30 cellular contexts compared by ENCODE assay signal in the genomic region with DNA sequence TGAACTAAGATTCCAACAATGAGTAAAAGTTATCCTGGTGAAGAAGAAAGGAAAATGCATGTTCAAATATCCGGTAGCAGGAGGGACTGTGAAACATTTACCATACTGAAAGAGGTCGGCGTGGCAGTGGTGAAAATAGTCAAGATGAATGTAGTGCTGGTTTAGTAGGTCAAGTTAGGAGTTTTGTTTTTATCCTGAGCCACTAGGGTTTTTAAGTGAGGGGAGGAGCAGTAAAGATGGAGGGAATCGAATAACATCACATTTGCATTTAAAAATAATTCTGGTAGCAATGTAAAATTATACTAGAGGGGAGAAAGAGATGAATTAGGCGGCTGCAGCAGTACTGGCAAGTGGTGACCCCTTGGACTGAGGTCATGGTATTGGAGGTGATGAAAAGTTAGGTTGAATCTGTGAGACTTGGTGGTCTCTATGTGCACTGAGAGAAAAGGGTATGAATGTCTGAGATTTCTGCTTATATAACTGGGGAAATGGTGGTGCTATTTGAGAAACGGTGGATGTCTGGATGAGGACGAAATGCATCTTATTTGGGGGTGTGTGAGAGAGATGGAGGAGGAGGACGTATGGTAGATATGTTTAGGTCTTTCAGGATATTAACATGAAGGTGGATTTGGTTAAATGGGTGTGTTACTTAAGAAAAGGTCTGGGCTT. TPM values are rescaled to one million over a fixed set of nuclear protein-coding genes. Genes with fewer than 3 reads are reported as not detected.
DNase-seq lines count a peak whose midpoint lies in the region; ATAC-seq, FAIRE-seq and TF ChIP-seq lines count a peak whose summit lies in the region.
"Had no signal": no experiment of that assay in that cellular context is flagged by ENCODE, and none has a peak within 500 bp of the region (broad histone marks: within the 10 kb centered on the region; RNA-seq: fewer than 3 reads in every experiment).

No MANE protein-coding gene starts in this region.

- WGBS in A549 (ENCODE audit: missing lambda C conversion rate), result 82% methylated on average over 8 of the region's 8 CpGs
- WGBS in hepatocyte (ENCODE audit: low lambda C conversion rate, missing lambda C conversion rate), result 87% methylated on average over 8 of the region's 8 CpGs

- H3K79me2 ChIP-seq in DOHH2 (ENCODE audit: control insufficient read depth, low read length), result peaks cover 100% of the 10 kb centered on the region
- peaks cover 100% of the 10 kb centered on the region for H3K79me2 ChIP-seq in OCI-LY7 (ENCODE audit: insufficient read depth, low read depth, low read length)
- H3K79me2 ChIP-seq in hepatocyte, result peaks cover 100% of the 10 kb centered on the region

- no peak for TF ChIP-seq RAD21 in A549 (conservative IDR thresholded peaks at IDR 0.05 in 1 of 2, IDR thresholded peaks at IDR 0.05 in 1 of 2)

- no peak for TF ChIP-seq POLR2A in A549 (IDR thresholded peaks at IDR 0.05; ENCODE audit: low read length)

- H3K4me1 ChIP-seq in A549 (peaks cover 71% of the 10 kb centered on the region), DOHH2 (ENCODE audit: control insufficient read depth, low read length) (peaks cover 86% of the 10 kb centered on the region), OCI-LY7 (ENCODE audit: insufficient read depth, low read length, poor library complexity, severe bottlenecking) (peaks cover 81% of the 10 kb centered on the region), hepatocyte (ENCODE audit: insufficient read depth) (peaks cover 42% of the 10 kb centered on the region)

- no peak overlapping the region for H3K4me3 ChIP-seq in A549
- no peak overlapping the region; the same call in 1 of the 2 replicates for H3K4me3 ChIP-seq in DOHH2 (ENCODE audit: low read length)
- H3K4me3 ChIP-seq in OCI-LY7 (ENCODE audit: low read depth, low read length, poor library complexity, severe bottlenecking), result no peak overlapping the region
- no peak overlapping the region for H3K4me3 ChIP-seq in hepatocyte
- H3K4me3 ChIP-seq in H7 (ENCODE audit: insufficient read depth, low read depth, low read length), result no peak overlapping the region
- H3K4me3 ChIP-seq: body of pancreas, dorsolateral prefrontal cortex, left ventricle myocardium inferior, thyroid gland had no signal

- intact Hi-C loops in OCI-LY7 (cut with micrococcal nuclease; ENCODE audit: unreplicated experiment), result no loop called here

- H3K27ac ChIP-seq in A549, result no peak overlapping the region
- no peak overlapping the region for H3K27ac ChIP-seq in DOHH2 (ENCODE audit: low read depth, low read length)
- H3K27ac ChIP-seq in OCI-LY7 (ENCODE audit: low read depth, low read length, poor library complexity, severe bottlenecking), result no peak overlapping the region
- H3K27ac ChIP-seq in hepatocyte, result no peak overlapping the region
- H3K27ac ChIP-seq: stomach, thyroid gland had no signal

- CTCF ChIA-PET in A549 (lab: Yijun Ruan, JAX) (no interaction called here), OCI-LY7 (lab: Charles Lee; ENCODE audit: unreplicated experiment) (no interaction called here)

- no peaks in the 10 kb centered on the region for H3K9me2 ChIP-seq in DOHH2 (replicated peaks; ENCODE audit: control insufficient read depth, low read length)
- no peaks in the 10 kb centered on the region for H3K9me2 ChIP-seq in OCI-LY7 (ENCODE audit: insufficient read depth, low read length)
- H3K9me2 ChIP-seq in hepatocyte (replicated peaks; ENCODE audit: insufficient read depth), result no peaks in the 10 kb centered on the region

- H3F3A ChIP-seq in DOHH2 (ENCODE audit: control insufficient read depth, insufficient read depth), result no peaks in the 10 kb centered on the region

- BruUV-seq in OCI-LY7 (replicated peaks; lab: Mats Ljungman, UMichigan), result no TSS peak

- H2AFZ ChIP-seq in OCI-LY7 (ENCODE audit: low read length) (no peak overlapping the region), hepatocyte (no peak overlapping the region)

- H3K4me2 ChIP-seq in A549 (peak overlapping the region; percentile 82), DOHH2 (ENCODE audit: low read length) (peak overlapping the region; percentile 40), OCI-LY7 (ENCODE audit: low read length) (peak overlapping the region; percentile 36), hepatocyte (peak overlapping the region; percentile 82)

- H4K20me1 ChIP-seq in DOHH2 (ENCODE audit: control insufficient read depth, insufficient read depth, low read depth, low read length), result peaks cover 81% of the 10 kb centered on the region
- H4K20me1 ChIP-seq in OCI-LY7 (ENCODE audit: insufficient read depth, low read length), result peaks cover 85% of the 10 kb centered on the region
- peaks cover 100% of the 10 kb centered on the region for H4K20me1 ChIP-seq in hepatocyte (ENCODE audit: insufficient read depth, poor library complexity, severe bottlenecking)

- H3K27me3 ChIP-seq in DOHH2 (ENCODE audit: control insufficient read depth, low read length) (no peaks in the 10 kb centered on the region), hepatocyte (no peaks in the 10 kb centered on the region), H7 (ENCODE audit: control insufficient read depth, insufficient read depth, low read length) (no peaks in the 10 kb centered on the region)
- H3K27me3 ChIP-seq: body of pancreas, dorsolateral prefrontal cortex, stomach, thyroid gland had no signal

- POLR2A ChIA-PET in A549 (lab: Yijun Ruan, JAX), result no interaction called here
- POLR2A ChIA-PET in OCI-LY7 (lab: Charles Lee), result no interaction called here

- no peak for FAIRE-seq in A549 (lab: Jason Lieb, UNC)
- FAIRE-seq: D721Med, islet of Langerhans had no signal

- TF ChIP-seq EP300 in A549 (IDR thresholded peaks at IDR 0.05), result no peak

- ATAC-seq in A549, result no peak
- ATAC-seq: body of pancreas, PC-3 had no signal

- TF ChIP-seq CTCF in A549 (IDR thresholded peaks at IDR 0.05) (no peak), DOHH2 (IDR thresholded peaks at IDR 0.05; ENCODE audit: low read depth, low read length, poor library complexity, severe bottlenecking) (no peak), OCI-LY7 (conservative IDR thresholded peaks at IDR 0.05; ENCODE audit: low read length) (no peak), hepatocyte (IDR thresholded peaks at IDR 0.05; ENCODE audit: poor library complexity) (no peak)

- no peak for DNase-seq in A549 (ENCODE audit: low read depth in 1 of 2, low spot score in 1 of 2)
- no peak for DNase-seq in OCI-LY7 (ENCODE audit: low spot score)
- DNase-seq in hepatocyte (ENCODE audit: low spot score), result no peak
- no peak for DNase-seq in NCI-H82 (lab: John Stamatoyannopoulos, UW)
- DNase-seq in H7, result no peak
- DNase-seq in NCI-H128 (lab: John Stamatoyannopoulos, UW; ENCODE audit: unreplicated experiment), result no peak
- DNase-seq: activated CD4-positive, alpha-beta T cell treated with anti-CD3 and anti-CD28 coated beads for 4 hours; activated CD8-positive, alpha-beta memory T cell treated with anti-CD3 and anti-CD28 coated beads, Interleukin-2, amount 10 ng/mL, durations not matched to agents 7 days and 5 days; activated naive CD4-positive, alpha-beta T cell; activated T-cell treated with anti-CD3 and anti-CD28 coated beads, Interleukin-2, amount 50 U/mL, for 48 hours; body of pancreas; dorsolateral prefrontal cortex; EL; left ventricle myocardium inferior; NCI-H1417 treated with DMSO at 0.1 percent for 48 hours; NCI-H2107; NCI-H446; PC-3; Right ventricle myocardium superior; stimulated activated CD4-positive, alpha-beta T cell treated with anti-CD3 and anti-CD28 coated beads, Interleukin-1b, Interleukin-23, amount 100 ng/mL, for 48 hours; stimulated activated CD8-positive, alpha-beta memory T cell treated with anti-CD3 and anti-CD28 coated beads, Interleukin-4, amount 100 ng/mL, for 48 hours; stomach; thyroid gland had no signal

- no peaks in the 10 kb centered on the region for H3K9me3 ChIP-seq in A549
- no peaks in the 10 kb centered on the region for H3K9me3 ChIP-seq in DOHH2 (ENCODE audit: control insufficient read depth, insufficient read depth, low read length)
- no peaks in the 10 kb centered on the region; the same call in 1 of the 2 replicates for H3K9me3 ChIP-seq in OCI-LY7 (ENCODE audit: low read length)
- no peaks in the 10 kb centered on the region for H3K9me3 ChIP-seq in hepatocyte (ENCODE audit: low read depth)
- H3K9me3 ChIP-seq: body of pancreas, left ventricle myocardium inferior, stomach, thyroid gland had no signal

- peaks cover 20% of the 10 kb centered on the region for H3K36me3 ChIP-seq in DOHH2 (ENCODE audit: control insufficient read depth, low read length)
- H3K36me3 ChIP-seq in OCI-LY7 (ENCODE audit: insufficient read depth, low read length), result peaks cover 3% of the 10 kb centered on the region
- H3K36me3 ChIP-seq in hepatocyte (replicated peaks; ENCODE audit: insufficient read depth, low read depth), result no peaks in the 10 kb centered on the region
- H3K36me3 ChIP-seq in H7 (replicated peaks; ENCODE audit: control insufficient read depth, insufficient read depth, low read length), result no peaks in the 10 kb centered on the region
- H3K36me3 ChIP-seq: left ventricle myocardium inferior, stomach, thyroid gland had no signal

TF ChIP-seq in A549, 52 proteins besides CTCF, POLR2A, EP300 and RAD21 (continues in another document):
- no peak for TF ChIP-seq RNF2 (IDR thresholded peaks at IDR 0.05; ENCODE audit: borderline replicate concordance, low read depth)
- TF ChIP-seq ZC3H11A (IDR thresholded peaks at IDR 0.05), result no peak
- TF ChIP-seq ZFP36 (IDR thresholded peaks at IDR 0.05; ENCODE audit: borderline replicate concordance, partially characterized antibody), result no peak

RNA-seq across cellular contexts. Expression of gene VAPA, which starts 5.9 kb away (rescaled TPM):
- 356 and 391 TPM in 2 replicates for polyA plus RNA-seq in A549 (2011; rRNA removed)
- polyA plus RNA-seq in A549 (2012; cell fraction: cytosol; rRNA removed), result 99.8 and 102 TPM in 2 replicates
- polyA plus RNA-seq in A549 (2012; cell fraction: nucleus; rRNA removed), result 37.3 and 47.0 TPM in 2 replicates
- polyA plus RNA-seq in A549 (2017; fragmentation: RNase III; extraction: RNeasy Plus Mini Kit Qiagen cat#74134 plus additional on column Dnase treatment), result 158 to 166 TPM (median 161 TPM) in 3 replicates
- 72.5 and 89.1 TPM in 2 replicates for polyA minus RNA-seq in A549 (2011; rRNA and poly(A)+ RNA removed)
- 176 and 184 TPM in 2 replicates for total RNA-seq in OCI-LY7 (2014; rRNA removed; shearing (Covaris generic))
- 139 and 151 TPM in 2 replicates for total RNA-seq in OCI-LY7 (2022)
- total RNA-seq in hepatocyte, result 267 and 324 TPM in 2 replicates
- 288 and 290 TPM in 2 replicates for polyA plus RNA-seq in hepatocyte
- 121 and 194 TPM in 2 replicates for total RNA-seq in H7 (2014; rRNA removed; shearing (Covaris generic))

RNA-seq across cellular contexts. Expression of gene TXNDC2, which starts 33.9 kb away (rescaled TPM):
- 0.16 TPM in 1 of 2 replicates, not detected in the other for polyA plus RNA-seq in A549 (2011; rRNA removed)
- 0.05 and 0.09 TPM in 2 replicates for polyA plus RNA-seq in A549 (2012; cell fraction: cytosol; rRNA removed)
- 0.12 TPM in 1 of 2 replicates, not detected in the other for polyA plus RNA-seq in A549 (2012; cell fraction: nucleus; rRNA removed)
- polyA plus RNA-seq in A549 (2017; fragmentation: RNase III; extraction: RNeasy Plus Mini Kit Qiagen cat#74134 plus additional on column Dnase treatment), result 0.06 to 0.12 TPM in 2 of 3 replicates, not detected in the other
- polyA minus RNA-seq in A549 (2011; rRNA and poly(A)+ RNA removed), result 0.37 TPM in 1 of 2 replicates, not detected in the other
- not detected in 2 replicates for total RNA-seq in OCI-LY7 (2014; rRNA removed; shearing (Covaris generic))
- not detected in 2 replicates for total RNA-seq in OCI-LY7 (2022)
- total RNA-seq in hepatocyte, result 0.08 TPM in 1 of 2 replicates, not detected in the other
- 0.41 TPM in 1 of 2 replicates, not detected in the other for polyA plus RNA-seq in hepatocyte
- not detected in 2 replicates for total RNA-seq in H7 (2014; rRNA removed; shearing (Covaris generic))
- total RNA-seq: activated CD8-positive, alpha-beta memory T cell treated with anti-CD3 and anti-CD28 coated beads, Interleukin-2, amount 10 ng/mL, durations not matched to agents 7 days and 5 days; body of pancreas; left ventricle myocardium inferior; MCF 10A; myocyte; Right ventricle myocardium superior; skeletal muscle tissue; thyroid gland had no signal
- polyA plus RNA-seq: IgD-negative memory B cell, stomach had no signal
